ENCODE assay signal across 8 cellular contexts in the genomic region with DNA sequence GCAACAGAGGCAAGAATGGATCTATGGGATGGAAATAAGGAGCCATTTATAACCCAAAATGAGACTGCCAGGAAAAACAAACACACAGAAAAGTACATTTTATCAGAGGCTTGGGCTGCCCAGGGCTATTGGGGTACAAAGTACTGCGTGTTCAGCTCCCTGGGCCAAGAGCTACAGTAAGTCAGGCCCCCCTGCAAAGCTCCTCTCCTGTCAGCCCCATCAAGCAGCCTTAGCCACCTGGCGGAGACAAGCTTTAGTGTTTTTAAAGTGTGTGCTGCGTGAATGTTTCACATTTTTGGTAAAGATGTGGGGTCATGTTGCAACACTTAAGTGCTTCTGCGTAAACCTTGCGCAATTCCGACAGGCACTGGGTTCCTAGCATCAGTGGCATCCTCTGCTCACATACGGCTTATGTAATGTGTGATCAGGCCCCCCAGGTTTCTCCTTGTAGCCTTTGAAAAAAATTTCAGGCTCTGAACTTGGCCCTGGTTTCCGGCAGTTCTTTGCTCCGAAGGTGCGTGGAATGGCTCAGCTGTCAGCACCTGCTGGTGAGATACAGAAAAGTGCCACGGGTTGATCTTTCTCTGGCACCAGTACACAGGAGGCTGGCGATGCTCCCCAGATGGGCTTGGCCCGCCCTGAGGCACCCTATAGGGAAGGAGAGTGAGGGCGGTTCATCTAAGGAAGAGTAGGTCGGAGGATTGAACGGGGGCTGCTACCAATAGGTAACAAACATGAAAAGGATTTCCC.
DNase-seq lines count a peak whose midpoint lies in the region; ATAC-seq lines count a peak whose summit lies in the region.

No MANE protein-coding gene starts in this region.

- H3K36me3 ChIP-seq in esophagus (ENCODE audit: control insufficient read depth in 2 of 2, insufficient read depth in 2 of 2, low read length in 1 of 2): no peaks in the 10 kb centered on the region

- 44 to 50% methylated on average over 16 of the region's 16 CpGs for WGBS in esophagus, 2 donors

- no peak overlapping the region for H3K4me3 ChIP-seq in esophagus (ENCODE audit: low read depth in 1 of 2, low read length in 2 of 2)

- no peaks in the 10 kb centered on the region for H3K9me3 ChIP-seq in esophagus (ENCODE audit: control insufficient read depth in 2 of 2, insufficient read depth in 1 of 2, low read depth in 1 of 2, low read length in 1 of 2)

- peak; percentile 90 for DNase-seq in COR-L47 (lab: John Stamatoyannopoulos, UW)
- DNase-seq in NCI-H2171 treated with DMSO at 0.1 percent for 48 hours (lab: John Stamatoyannopoulos, UW): peak; percentile 66
- peak; percentile 78 for DNase-seq in non-pigmented ciliary epithelial cell (ENCODE audit: low read depth)
- DNase-seq in retina: no peak
- no peak for DNase-seq in stimulated activated naive CD4-positive, alpha-beta T cell (lab: John Stamatoyannopoulos, UW)
- DNase-seq in GM19238 (ENCODE audit: insufficient read length, low spot score): no peak

- no peak for ATAC-seq in HG03025 (IDR thresholded peaks at IDR 0.05; ENCODE audit: low FRiP score, unreplicated experiment)

- H3K4me1 ChIP-seq in esophagus (ENCODE audit: control insufficient read depth in 2 of 2, insufficient read depth in 2 of 2, low read length in 1 of 2): peaks cover 0 to 8% of the 10 kb centered on the region in 2 donors

- H3K27ac ChIP-seq in esophagus (ENCODE audit: low read depth in 2 of 2, low read length in 1 of 2): peak overlapping the region; percentile 28 to 57

- H3K27me3 ChIP-seq in esophagus (ENCODE audit: control insufficient read depth in 1 of 2, insufficient read depth in 2 of 2, low read length in 2 of 2): no peaks in the 10 kb centered on the region

Comparison
In these comparisons a context has a peak if more than half of its experiments do, and no peak if none do; other contexts are left out.
1. DNase-seq: peak in COR-L47 (single experiment), NCI-H2171 treated with DMSO at 0.1 percent for 48 hours (single experiment) and non-pigmented ciliary epithelial cell (single experiment); none in retina (single experiment), stimulated activated naive CD4-positive, alpha-beta T cell (0 of 6) and GM19238 (single experiment).